In the genomic region with DNA sequence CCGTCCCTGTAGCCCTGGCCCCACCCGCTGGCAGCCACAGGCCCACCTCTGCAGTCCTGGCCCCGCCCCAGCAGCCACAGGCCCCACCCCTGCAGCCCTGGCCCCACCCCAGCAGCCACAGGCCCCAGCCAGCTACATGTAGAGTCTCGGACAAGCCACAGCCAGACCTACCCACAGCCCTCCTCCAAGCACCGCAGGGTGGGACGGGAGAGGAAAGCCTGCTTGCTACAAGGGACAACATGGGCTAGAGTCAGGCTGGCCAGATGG, we compare ENCODE assay signal across 8 cellular contexts. TPM values are rescaled to one million over a fixed set of nuclear protein-coding genes. Genes with fewer than 3 reads are reported as not detected.
DNase-seq lines count a peak whose midpoint lies in the region; ATAC-seq and TF ChIP-seq lines count a peak whose summit lies in the region.

No MANE protein-coding gene starts in this region.

- no peaks in the 10 kb centered on the region for H3K9me3 ChIP-seq in left ventricle myocardium inferior (replicated peaks)

- DNase-seq in CD1c-positive myeloid dendritic cell (ENCODE audit: extremely low spot score) = peak; percentile 28
- DNase-seq in NOMO-1 treated with DMSO at 0.1 percent for 48 hours (lab: John Stamatoyannopoulos, UW; ENCODE audit: unreplicated experiment) = peak; percentile 81
- DNase-seq in left ventricle myocardium inferior = peak; percentile 32
- DNase-seq in NCI-H1694 treated with DMSO at 0.1 percent for 48 hours (lab: John Stamatoyannopoulos, UW) = no peak
- no peak for DNase-seq in T-helper 9 cell
- DNase-seq in dedifferentiated amniotic fluid mesenchymal stem cell (ENCODE audit: extremely low spot score) = no peak

- H3K27me3 ChIP-seq in left ventricle myocardium inferior (ENCODE audit: low read depth) = no peaks in the 10 kb centered on the region

- peaks cover 32% of the 10 kb centered on the region for H3K4me1 ChIP-seq in left ventricle myocardium inferior

- H3K4me3 ChIP-seq in left ventricle myocardium inferior = no peak overlapping the region

- no peak for TF ChIP-seq CTCF in left ventricle myocardium inferior (IDR thresholded peaks at IDR 0.05; ENCODE audit: borderline replicate concordance)

- ATAC-seq in GM19463 (IDR thresholded peaks at IDR 0.05; ENCODE audit: unreplicated experiment) = peak; percentile 75
- no peak for ATAC-seq in HG02981 (IDR thresholded peaks at IDR 0.05; ENCODE audit: unreplicated experiment)

- peaks cover 5% of the 10 kb centered on the region for H3K36me3 ChIP-seq in left ventricle myocardium inferior

- intact Hi-C loops in left ventricle myocardium inferior (cut with micrococcal nuclease) = no loop called here

- no peak overlapping the region for H3K27ac ChIP-seq in left ventricle myocardium inferior (replicated peaks)

RNA-seq across cellular contexts. Expression of a gene that starts 49.5 kb away (rescaled TPM):
- total RNA-seq in left ventricle myocardium inferior = 0.63 TPM

Comparison
In these comparisons a context has a peak if more than half of its experiments do, and no peak if none do; other contexts are left out.
1. DNase-seq: peak in CD1c-positive myeloid dendritic cell (single experiment), NOMO-1 treated with DMSO at 0.1 percent for 48 hours (single experiment) and left ventricle myocardium inferior (single experiment); none in NCI-H1694 treated with DMSO at 0.1 percent for 48 hours (single experiment), T-helper 9 cell (single experiment) and dedifferentiated amniotic fluid mesenchymal stem cell (single experiment).